17 cellular contexts compared by ENCODE assay signal in the genomic region with DNA sequence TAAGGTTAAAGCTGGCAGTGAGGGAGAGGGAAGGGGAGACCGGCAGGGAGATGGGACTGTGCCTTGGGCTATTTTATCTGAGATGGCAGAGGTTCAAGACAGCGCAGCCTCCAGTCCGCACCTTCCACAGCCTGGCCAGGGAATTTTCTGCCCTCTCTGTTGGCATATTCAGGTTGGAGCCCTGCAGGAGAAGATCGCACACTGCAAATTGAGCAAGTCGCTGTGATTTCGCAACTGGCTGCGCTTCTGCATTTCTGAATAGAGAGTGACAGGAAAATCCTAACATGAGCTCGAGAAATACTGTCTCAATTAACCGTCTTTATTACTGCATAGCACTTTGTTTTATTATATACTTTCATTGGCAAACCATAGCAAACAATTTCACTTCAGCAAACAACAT.
DNase-seq lines count a peak whose midpoint lies in the region; ATAC-seq and TF ChIP-seq lines count a peak whose summit lies in the region.
"Had no signal": no experiment of that assay in that cellular context is flagged by ENCODE, and none has a peak within 500 bp of the region (broad histone marks: within the 10 kb centered on the region; RNA-seq: fewer than 3 reads in every experiment).

No MANE protein-coding gene starts in this region.

- no peak overlapping the region for H3K56ac ChIP-seq in mesendoderm (ENCODE audit: low read length)

- no peak overlapping the region for H3K23ac ChIP-seq in mesendoderm (ENCODE audit: low read length)

- no peaks in the 10 kb centered on the region for H3K36me3 ChIP-seq in endodermal cell (ENCODE audit: control insufficient read depth, insufficient read depth, low read length)
- H3K36me3 ChIP-seq in mesendoderm (ENCODE audit: control insufficient read depth, insufficient read depth, low read length): no peaks in the 10 kb centered on the region
- H3K36me3 ChIP-seq: prostate gland had no signal

- H3K18ac ChIP-seq in mesendoderm (ENCODE audit: low read length): no peak overlapping the region

- no peaks in the 10 kb centered on the region for H3K79me1 ChIP-seq in mesendoderm (ENCODE audit: low read length)

- H3K36me3 Mint-ChIP-seq in endodermal cell (ENCODE audit: low read depth): no peaks in the 10 kb centered on the region

- H3K79me2 ChIP-seq in mesendoderm (ENCODE audit: control insufficient read depth, insufficient read depth, low read length): no peaks in the 10 kb centered on the region

- H3K4ac ChIP-seq in mesendoderm (ENCODE audit: low read depth, low read length): no peak overlapping the region

- H3K27ac Mint-ChIP-seq in endodermal cell: no peak overlapping the region
- H3K27ac Mint-ChIP-seq: CD4-positive, alpha-beta T cell; T-helper 1 cell treated with Interleukin-12 subunit alpha and Interleukin-12 subunit beta and Interleukin-4 antibody, amounts not matched to agents 30 μg/mL and 1 μg/mL, for 36 hours had no signal

- H3K4me2 ChIP-seq in mesendoderm (ENCODE audit: low read length): no peak overlapping the region

- no peak overlapping the region for H4K5ac ChIP-seq in mesendoderm (ENCODE audit: low read length)

- H3K9me3 ChIP-seq in endodermal cell (ENCODE audit: control insufficient read depth, low read length): no peaks in the 10 kb centered on the region
- H3K9me3 ChIP-seq: prostate gland had no signal

- H3K27me3 ChIP-seq in endodermal cell (ENCODE audit: control insufficient read depth, insufficient read depth, low read length, poor library complexity, severe bottlenecking) (no peaks in the 10 kb centered on the region), mesendoderm (ENCODE audit: insufficient read depth, low read length, poor library complexity) (no peaks in the 10 kb centered on the region)

- no peak for ATAC-seq in GM19463 (IDR thresholded peaks at IDR 0.05; ENCODE audit: unreplicated experiment)
- ATAC-seq: activated CD4-positive, CD25-positive, alpha-beta regulatory T cell treated with anti-CD3 and anti-CD28 coated beads, Interleukin-2, amount 50 U/mL, for 24 hours had no signal

- H3K4me1 ChIP-seq in endodermal cell (ENCODE audit: control insufficient read depth, insufficient read depth, low read length) (no peaks in the 10 kb centered on the region), mesendoderm (ENCODE audit: control insufficient read depth, low read depth, low read length) (no peaks in the 10 kb centered on the region)
- H3K4me1 ChIP-seq: prostate gland had no signal

- 88 to 91% methylated on average over 7 to 9 of the region's 9 CpGs for WGBS in endodermal cell (ENCODE audit: insufficient coverage in 1 of 2, insufficient read length in 1 of 2), 2 experiments
- no CpG with 5 or more reads among the region's 9 CpGs for WGBS in mesendoderm (ENCODE audit: extremely low coverage, insufficient coverage, low lambda C conversion rate)

- H3K4me3 Mint-ChIP-seq in endodermal cell: no peak overlapping the region
- H3K4me3 Mint-ChIP-seq: CD4-positive, alpha-beta T cell; central memory CD8-positive, alpha-beta T cell; T-helper 1 cell treated with Interleukin-12 subunit alpha and Interleukin-12 subunit beta and Interleukin-4 antibody, amounts not matched to agents 30 μg/mL and 1 μg/mL, for 36 hours had no signal

- H3K4me3 ChIP-seq in endodermal cell (ENCODE audit: low read length) (no peak overlapping the region), mesendoderm (ENCODE audit: low read length) (no peak overlapping the region)
- H3K4me3 ChIP-seq: prostate gland had no signal

- peaks cover 10% of the 10 kb centered on the region for H3K4me1 Mint-ChIP-seq in endodermal cell
- H3K4me1 Mint-ChIP-seq: central memory CD8-positive, alpha-beta T cell had no signal

- H2AK5ac ChIP-seq in mesendoderm (ENCODE audit: low read length): no peak overlapping the region

- peak; percentile 33 for TF ChIP-seq CTCF in endodermal cell (conservative IDR thresholded peaks at IDR 0.05)

- no peaks in the 10 kb centered on the region for H3K9me3 Mint-ChIP-seq in endodermal cell
- H3K9me3 Mint-ChIP-seq: CD4-positive, alpha-beta T cell; central memory CD8-positive, alpha-beta T cell; T-helper 1 cell treated with Interleukin-12 subunit alpha and Interleukin-12 subunit beta and Interleukin-4 antibody, amounts not matched to agents 30 μg/mL and 1 μg/mL, for 36 hours had no signal

- H2BK5ac ChIP-seq in mesendoderm (ENCODE audit: low read length): no peak overlapping the region

- H4K8ac ChIP-seq in mesendoderm (ENCODE audit: low read depth, low read length): no peak overlapping the region

- H2BK15ac ChIP-seq in mesendoderm (replicated peaks; ENCODE audit: low read depth): no peak overlapping the region

- H2BK120ac ChIP-seq in mesendoderm (ENCODE audit: low read depth, low read length): no peak overlapping the region

- H3K9ac ChIP-seq in endodermal cell (ENCODE audit: extremely low read depth, low read length, poor library complexity, severe bottlenecking) (no peak overlapping the region), mesendoderm (ENCODE audit: low read length) (no peak overlapping the region)

- H3K27me3 Mint-ChIP-seq in endodermal cell (ENCODE audit: insufficient read depth): no peaks in the 10 kb centered on the region

- DNase-seq in SIG-M5 treated with dmso at 0.1 percent for 504 hours (lab: John Stamatoyannopoulos, UW; ENCODE audit: unreplicated experiment): peak; percentile 58
- DNase-seq in SIG-M5 (lab: John Stamatoyannopoulos, UW): no peak
- peak; percentile 29 for DNase-seq in NCI-H460 (ENCODE audit: extremely low read depth, low read depth)
- no peak for DNase-seq in endodermal cell
- DNase-seq in putamen (ENCODE audit: low spot score): peak; percentile 49
- no peak for DNase-seq in ureter (ENCODE audit: low spot score)
- no peak for DNase-seq in mesendoderm
- DNase-seq: activated effector memory CD4-positive, alpha-beta T cell treated with Interleukin-2 at 50 U/mL for 16 hours; CD4-positive, alpha-beta T cell; NCI-H2029 treated with DMSO at 0.1 percent for 48 hours; RPMI8226; stimulated activated naive CD4-positive, alpha-beta T cell had no signal

- H3K27ac ChIP-seq in endodermal cell (ENCODE audit: low read depth, low read length) (no peak overlapping the region), mesendoderm (ENCODE audit: low read depth, low read length) (no peak overlapping the region)
- H3K27ac ChIP-seq: prostate gland had no signal

Comparison
In these comparisons a context has a peak if more than half of its experiments do, and no peak if none do; other contexts are left out.
1. DNase-seq: peak in SIG-M5 treated with dmso at 0.1 percent for 504 hours (single experiment), NCI-H460 (single experiment) and putamen (single experiment); none in SIG-M5 (single experiment), endodermal cell (single experiment), ureter (single experiment) and mesendoderm (single experiment).